In genomic region chr3:69433016-69433937, GRCh38 we compare ENCODE assay signal across 16 cellular contexts. TPM values are rescaled to one million over a fixed set of nuclear protein-coding genes. Genes with fewer than 3 reads are reported as not detected.
DNase-seq lines count a peak whose midpoint lies in the region; ATAC-seq and TF ChIP-seq lines count a peak whose summit lies in the region.
"Had no signal": no experiment of that assay in that cellular context is flagged by ENCODE, and none has a peak within 500 bp of the region (broad histone marks: within the 10 kb centered on the region; RNA-seq: fewer than 3 reads in every experiment).

No MANE protein-coding gene starts in this region.

- TF ChIP-seq CTCF in left ventricle myocardium inferior (IDR thresholded peaks at IDR 0.05; ENCODE audit: borderline replicate concordance): no peak
- TF ChIP-seq CTCF in lung (IDR thresholded peaks at IDR 0.05; ENCODE audit: control extremely low read depth, extremely low read depth): no peak
- TF ChIP-seq CTCF in spleen (IDR thresholded peaks at IDR 0.05 in 8 of 11, conservative IDR thresholded peaks at IDR 0.05 in 3 of 11): no peak

- H3K27me3 ChIP-seq in left ventricle myocardium inferior (ENCODE audit: low read depth) (no peaks in the 10 kb centered on the region), lung (ENCODE audit: control insufficient read depth, insufficient read depth) (no peaks in the 10 kb centered on the region), spleen (replicated peaks in 1 of 7) (no peaks in the 10 kb centered on the region)

- no peak for TF ChIP-seq POLR2A in spleen (IDR thresholded peaks at IDR 0.05)

- H3K9me3 ChIP-seq in left ventricle myocardium inferior (replicated peaks) (no peaks in the 10 kb centered on the region), lung (ENCODE audit: control insufficient read depth in 2 of 2, insufficient read depth in 1 of 2, low read length in 1 of 2) (no peaks in the 10 kb centered on the region), spleen (no peaks in the 10 kb centered on the region)

- no peaks in the 10 kb centered on the region for H3K36me3 Mint-ChIP-seq in activated T-helper 17 cell treated with anti-CD3 and anti-CD28 coated beads, Interleukin-2, amount 50 U/mL, for 72 hours (ENCODE audit: low read depth)
- H3K36me3 Mint-ChIP-seq: stimulated activated memory B cell treated with anti-CD40 and anti-IgM and Interleukin-4, amounts not matched to agents 10 μg/mL and 1 μg/mL and 100 μg/mL, for 72 hours had no signal

- H3K36me3 ChIP-seq in left ventricle myocardium inferior: no peaks in the 10 kb centered on the region
- H3K36me3 ChIP-seq in lung (ENCODE audit: control insufficient read depth in 2 of 2, insufficient read depth in 2 of 2, low read length in 2 of 2): no peaks in the 10 kb centered on the region
- no peaks in the 10 kb centered on the region for H3K36me3 ChIP-seq in spleen

- ATAC-seq in left cardiac atrium: peak; percentile 28 to 39
- ATAC-seq in activated T-helper 17 cell treated with anti-CD3 and anti-CD28 coated beads, Interleukin-2, amount 50 U/mL, for 72 hours (replicated peaks): peak; percentile 21
- peak; percentile 20 for ATAC-seq in lung (ENCODE audit: insufficient read depth, low FRiP score)
- ATAC-seq: left colon; stimulated activated memory B cell treated with anti-CD40 and anti-IgM and Interleukin-4, amounts not matched to agents 10 μg/mL and 1 μg/mL and 100 μg/mL, for 72 hours had no signal

- H3K4me3 ChIP-seq in left ventricle myocardium inferior: no peak overlapping the region
- no peak overlapping the region for H3K4me3 ChIP-seq in lung
- no peak overlapping the region for H3K4me3 ChIP-seq in spleen

- no peak overlapping the region for H3K4me3 Mint-ChIP-seq in activated T-helper 17 cell treated with anti-CD3 and anti-CD28 coated beads, Interleukin-2, amount 50 U/mL, for 72 hours
- H3K4me3 Mint-ChIP-seq: B cell; stimulated activated memory B cell treated with anti-CD40 and anti-IgM and Interleukin-4, amounts not matched to agents 10 μg/mL and 1 μg/mL and 100 μg/mL, for 72 hours had no signal

- H3K27ac ChIP-seq in left ventricle myocardium inferior (replicated peaks) (no peak overlapping the region), lung (ENCODE audit: low read depth in 1 of 2, low read length in 1 of 2) (no peak overlapping the region), spleen (no peak overlapping the region)

- 66 to 74% methylated on average over 7 of the region's 7 CpGs for WGBS in lung, 2 donors
- 62 to 84% (median 73%) methylated on average over 7 of the region's 7 CpGs for WGBS in spleen, 5 donors

- intact Hi-C loops in left cardiac atrium (cut with DNase I) (no loop called here), left ventricle myocardium inferior (cut with micrococcal nuclease) (no loop called here), spleen (cut with DNase I; ENCODE audit: low total_unique reads) (no loop called here)

- peak overlapping the region; percentile 26 for H3K27ac Mint-ChIP-seq in activated T-helper 17 cell treated with anti-CD3 and anti-CD28 coated beads, Interleukin-2, amount 50 U/mL, for 72 hours
- H3K27ac Mint-ChIP-seq: B cell; stimulated activated memory B cell treated with anti-CD40 and anti-IgM and Interleukin-4, amounts not matched to agents 10 μg/mL and 1 μg/mL and 100 μg/mL, for 72 hours had no signal

- DNase-seq in left cardiac atrium (no peak), left ventricle myocardium inferior (no peak), lung (ENCODE audit: low spot score) (no peak), ureter (ENCODE audit: low spot score) (peak; percentile 48), NCI-H1105 treated with DMSO at 0.1 percent for 48 hours (lab: John Stamatoyannopoulos, UW) (no peak), spleen (no peak), glomerular visceral epithelial cell (ENCODE audit: extremely low spot score) (no peak)
- DNase-seq: activated naive CD4-positive, alpha-beta T cell treated with anti-CD3 and anti-CD28 coated beads, Interleukin-2, amount 50 U/mL, for 16 hours; cortex of kidney; glutamatergic neuron; left colon; NCI-H1694; NCI-H748 treated with DMSO at 0.1 percent for 48 hours had no signal

- H3K9me3 Mint-ChIP-seq in activated T-helper 17 cell treated with anti-CD3 and anti-CD28 coated beads, Interleukin-2, amount 50 U/mL, for 72 hours: no peaks in the 10 kb centered on the region
- H3K9me3 Mint-ChIP-seq: stimulated activated memory B cell treated with anti-CD40 and anti-IgM and Interleukin-4, amounts not matched to agents 10 μg/mL and 1 μg/mL and 100 μg/mL, for 72 hours had no signal

- H3K4me1 ChIP-seq in left ventricle myocardium inferior: peaks cover 17% of the 10 kb centered on the region
- H3K4me1 ChIP-seq in lung (ENCODE audit: control insufficient read depth in 2 of 2, insufficient read depth in 2 of 2, low read length in 2 of 2): peaks cover 3 to 15% of the 10 kb centered on the region in 2 donors
- H3K4me1 ChIP-seq in spleen: peaks cover 0 to 21% (median 6%) of the 10 kb centered on the region in 6 donors

- no peaks in the 10 kb centered on the region for H3K4me1 Mint-ChIP-seq in activated T-helper 17 cell treated with anti-CD3 and anti-CD28 coated beads, Interleukin-2, amount 50 U/mL, for 72 hours
- H3K4me1 Mint-ChIP-seq: B cell; stimulated activated memory B cell treated with anti-CD40 and anti-IgM and Interleukin-4, amounts not matched to agents 10 μg/mL and 1 μg/mL and 100 μg/mL, for 72 hours had no signal

- H3K27me3 Mint-ChIP-seq in activated T-helper 17 cell treated with anti-CD3 and anti-CD28 coated beads, Interleukin-2, amount 50 U/mL, for 72 hours: peaks cover 24% of the 10 kb centered on the region
- H3K27me3 Mint-ChIP-seq: B cell; stimulated activated memory B cell treated with anti-CD40 and anti-IgM and Interleukin-4, amounts not matched to agents 10 μg/mL and 1 μg/mL and 100 μg/mL, for 72 hours had no signal

RNA-seq across cellular contexts. Expression of gene FRMD4B, which starts 47.4 kb away (rescaled TPM):
- 10 to 100 TPM; 36.7 to 38.1 TPM for total RNA-seq in left cardiac atrium
- total RNA-seq in left ventricle myocardium inferior: 16.1 TPM
- 10 to 100 TPM; 16.6 to 49.0 TPM for total RNA-seq in activated T-helper 17 cell treated with anti-CD3 and anti-CD28 coated beads, Interleukin-2, amount 50 U/mL, for 72 hours
- total RNA-seq in lung: 10 to 100 TPM; 59.4 to 96.4 TPM
- polyA plus RNA-seq in lung: 10 to 100 TPM; 16.6 to 18.5 TPM
- total RNA-seq in ureter: 28.6 TPM
- 100 to 1,000 TPM in 6 of 7 donors, 10 to 100 TPM in 1; 75.2 to 143 (median 128) TPM for total RNA-seq in spleen
- 10 to 100 TPM in 1 of 3 donors, 1 to 10 TPM in 2; 8.1 to 17.5 (median 9.8) TPM for polyA plus RNA-seq in spleen
